In genomic region chr7:142733271-142733670, GRCh38 we compare ENCODE assay signal across 21 cellular contexts. TPM values are rescaled to one million over a fixed set of nuclear protein-coding genes. Genes with fewer than 3 reads are reported as not detected.
DNase-seq lines count a peak whose midpoint lies in the region; ATAC-seq and TF ChIP-seq lines count a peak whose summit lies in the region.
"Had no signal": no experiment of that assay in that cellular context is flagged by ENCODE, and none has a peak within 500 bp of the region (broad histone marks: within the 10 kb centered on the region; RNA-seq: fewer than 3 reads in every experiment).

No MANE protein-coding gene starts in this region.

- no peaks in the 10 kb centered on the region for H3K36me3 Mint-ChIP-seq in osteocyte (ENCODE audit: unreplicated experiment)
- H3K36me3 Mint-ChIP-seq: CD14-positive monocyte; stimulated activated effector memory CD8-positive, alpha-beta T cell treated with anti-CD3 and anti-CD28 coated beads, Interleukin-12 subunit alpha, Interleukin-12 subunit beta, amount 100 ng/mL, for 72 hours had no signal

- ATAC-seq in GM19455 (IDR thresholded peaks at IDR 0.05; ENCODE audit: unreplicated experiment), result peak; percentile 97
- peak; percentile 98 for ATAC-seq in HG02870 (IDR thresholded peaks at IDR 0.05; ENCODE audit: unreplicated experiment)
- no peak for ATAC-seq in lower lobe of right lung
- ATAC-seq: mucosa of descending colon; stimulated activated effector memory CD8-positive, alpha-beta T cell treated with anti-CD3 and anti-CD28 coated beads, Interleukin-12 subunit alpha, Interleukin-12 subunit beta, amount 100 ng/mL, for 72 hours; WTC11 had no signal

- H3K4me3 ChIP-seq in GM06990 (replicated peaks; ENCODE audit: low read depth, low read length) (peak overlapping the region; percentile 12; the same call in 1 of the 2 replicates), SU-DHL-6 (ENCODE audit: insufficient read depth, low read length, poor library complexity, severe bottlenecking) (no peak overlapping the region), lower lobe of right lung (no peak overlapping the region)
- H3K4me3 ChIP-seq: HAP-1, mucosa of descending colon, PC-9, SJSA1, thyroid gland had no signal

- DNase-seq in GM06990 (ENCODE audit: extremely low read depth, insufficient read length), result no peak
- DNase-seq in hepatic stellate cell (ENCODE audit: low spot score), result no peak
- no peak for DNase-seq in osteocyte (ENCODE audit: extremely low spot score, unreplicated experiment)
- no peak for DNase-seq in NCI-H345 (lab: John Stamatoyannopoulos, UW)
- DNase-seq in lower lobe of right lung, result no peak
- DNase-seq: mucosa of descending colon, NCI-H1417 treated with DMSO at 0.1 percent for 48 hours, NCI-H2171 treated with DMSO at 0.1 percent for 48 hours, NCI-H748 treated with DMSO at 0.1 percent for 48 hours, T-helper 2 cell, thyroid gland had no signal

- no peaks in the 10 kb centered on the region for H3F3A ChIP-seq in SU-DHL-6 (ENCODE audit: insufficient read depth)

- peaks cover 22% of the 10 kb centered on the region for H3K27me3 Mint-ChIP-seq in osteocyte (ENCODE audit: unreplicated experiment)

- no peaks in the 10 kb centered on the region for H3K79me2 ChIP-seq in SU-DHL-6 (ENCODE audit: insufficient read depth, low read length)

- H4K20me1 ChIP-seq in SU-DHL-6 (ENCODE audit: low read depth, low read length), result no peaks in the 10 kb centered on the region

- TF ChIP-seq CTCF in GM06990 (IDR thresholded peaks at IDR 0.05; ENCODE audit: insufficient read depth, low read length, poor library complexity, severe bottlenecking) (no peak), SU-DHL-6 (IDR thresholded peaks at IDR 0.05; ENCODE audit: insufficient read depth, low read length, poor library complexity, severe bottlenecking) (no peak), osteocyte (IDR thresholded peaks at IDR 0.05) (no peak), lower lobe of right lung (IDR thresholded peaks at IDR 0.05) (no peak)

- H3K9me3 ChIP-seq in SU-DHL-6 (ENCODE audit: insufficient read depth, low read length) (no peaks in the 10 kb centered on the region), lower lobe of right lung (no peaks in the 10 kb centered on the region)
- H3K9me3 ChIP-seq: HAP-1, mucosa of descending colon, SJSA1, thyroid gland had no signal

- H3K27ac Mint-ChIP-seq in osteocyte (ENCODE audit: unreplicated experiment), result no peak overlapping the region
- H3K27ac Mint-ChIP-seq: CD14-positive monocyte; stimulated activated effector memory CD8-positive, alpha-beta T cell treated with anti-CD3 and anti-CD28 coated beads, Interleukin-12 subunit alpha, Interleukin-12 subunit beta, amount 100 ng/mL, for 72 hours; WTC11 had no signal

- H3K27ac ChIP-seq in SU-DHL-6 (ENCODE audit: low read depth, low read length), result no peak overlapping the region
- no peak overlapping the region for H3K27ac ChIP-seq in lower lobe of right lung
- H3K27ac ChIP-seq: PC-9, SJSA1, thyroid gland had no signal

- H3K4me1 Mint-ChIP-seq in osteocyte (ENCODE audit: unreplicated experiment), result no peaks in the 10 kb centered on the region
- H3K4me1 Mint-ChIP-seq: CD14-positive monocyte; stimulated activated effector memory CD8-positive, alpha-beta T cell treated with anti-CD3 and anti-CD28 coated beads, Interleukin-12 subunit alpha, Interleukin-12 subunit beta, amount 100 ng/mL, for 72 hours had no signal

- H3K4me1 ChIP-seq in lower lobe of right lung, result no peaks in the 10 kb centered on the region
- H3K4me1 ChIP-seq: SJSA1, thyroid gland had no signal

- H3K9me2 ChIP-seq in SU-DHL-6 (replicated peaks; ENCODE audit: insufficient read depth, low read length), result no peaks in the 10 kb centered on the region

- H3K27me3 ChIP-seq in GM06990 (replicated peaks; ENCODE audit: control insufficient read depth, insufficient read depth, low read length) (no peaks in the 10 kb centered on the region), SU-DHL-6 (ENCODE audit: low read length) (no peaks in the 10 kb centered on the region), lower lobe of right lung (ENCODE audit: low read depth) (no peaks in the 10 kb centered on the region)
- H3K27me3 ChIP-seq: thyroid gland had no signal

- peak overlapping the region; percentile 81 for H2AFZ ChIP-seq in SU-DHL-6 (ENCODE audit: low read depth, low read length, severe bottlenecking)
- H2AFZ ChIP-seq: PC-9 had no signal

- intact Hi-C loops in lower lobe of right lung (cut with DNase I), result no loop called here

- no peaks in the 10 kb centered on the region for H3K36me3 ChIP-seq in GM06990 (ENCODE audit: control insufficient read depth, insufficient read depth, low read length)
- no peaks in the 10 kb centered on the region for H3K36me3 ChIP-seq in SU-DHL-6 (ENCODE audit: low read length)
- no peaks in the 10 kb centered on the region for H3K36me3 ChIP-seq in lower lobe of right lung
- H3K36me3 ChIP-seq: HAP-1, SJSA1, thyroid gland had no signal

- H3K4me2 ChIP-seq in SU-DHL-6 (ENCODE audit: low read depth, low read length, poor library complexity, severe bottlenecking), result peak overlapping the region; percentile 44
- H3K4me2 ChIP-seq: PC-9 had no signal

- H3K9me3 Mint-ChIP-seq in osteocyte (ENCODE audit: unreplicated experiment), result no peaks in the 10 kb centered on the region
- H3K9me3 Mint-ChIP-seq: stimulated activated effector memory CD8-positive, alpha-beta T cell treated with anti-CD3 and anti-CD28 coated beads, Interleukin-12 subunit alpha, Interleukin-12 subunit beta, amount 100 ng/mL, for 72 hours had no signal

- H3K9ac ChIP-seq in SU-DHL-6 (ENCODE audit: low read length), result no peak overlapping the region

- no peak overlapping the region for H3K4me3 Mint-ChIP-seq in osteocyte (ENCODE audit: unreplicated experiment)
- H3K4me3 Mint-ChIP-seq: CD14-positive monocyte; stimulated activated effector memory CD8-positive, alpha-beta T cell treated with anti-CD3 and anti-CD28 coated beads, Interleukin-12 subunit alpha, Interleukin-12 subunit beta, amount 100 ng/mL, for 72 hours; WTC11 had no signal

RNA-seq across cellular contexts. Expression of gene PRSS1, which starts 16.0 kb away (rescaled TPM):
- total RNA-seq in osteocyte (not detected in 2 replicates), lower lobe of right lung (not detected)
- total RNA-seq: mucosa of descending colon, SJSA1 had no signal

RNA-seq across cellular contexts. Expression of gene PRSS2, which starts 37.5 kb away (rescaled TPM):
- total RNA-seq in osteocyte (not detected in 2 replicates), lower lobe of right lung (not detected)
- total RNA-seq: bronchial epithelial cell, mucosa of descending colon, PC-9, SJSA1, thyroid gland had no signal

Comparison
In these comparisons a context has a peak if more than half of its experiments do, and no peak if none do; other contexts are left out.
1. ATAC-seq: peak in GM19455 (single experiment) and HG02870 (single experiment); none in lower lobe of right lung (0 of 2).